22 cellular contexts compared by ENCODE assay signal in genomic region chr21:41683815-41684214, GRCh38.
DNase-seq lines count a peak whose midpoint lies in the region; ATAC-seq, FAIRE-seq and TF ChIP-seq lines count a peak whose summit lies in the region.
"Had no signal": no experiment of that assay in that cellular context is flagged by ENCODE, and none has a peak within 500 bp of the region (broad histone marks: within the 10 kb centered on the region; RNA-seq: fewer than 3 reads in every experiment).

No MANE protein-coding gene starts in this region.

- TF ChIP-seq CTCF in HFFc6 (IDR thresholded peaks at IDR 0.05) (no peak), MCF 10A (IDR thresholded peaks at IDR 0.05; ENCODE audit: unreplicated experiment) (no peak), tibial artery (IDR thresholded peaks at IDR 0.05) (no peak)

- H3K27ac Mint-ChIP-seq in HFFc6 (no peak overlapping the region), MCF 10A (ENCODE audit: low read depth, unreplicated experiment) (peak overlapping the region; percentile 86)
- no peak overlapping the region for H3K27ac Mint-ChIP-seq in activated T-helper 17 cell treated with anti-CD3 and anti-CD28 coated beads, Interleukin-2, amount 50 U/mL, for 72 hours
- H3K27ac Mint-ChIP-seq: naive thymus-derived CD4-positive, alpha-beta T cell; T-helper 1 cell treated with Interleukin-12 subunit alpha and Interleukin-12 subunit beta and Interleukin-4 antibody, amounts not matched to agents 30 μg/mL and 1 μg/mL, for 36 hours had no signal

- H3K27me3 Mint-ChIP-seq in HFFc6 (ENCODE audit: insufficient read depth) (peaks cover 13% of the 10 kb centered on the region; the same call in 1 of the 2 replicates), MCF 10A (ENCODE audit: insufficient read depth, unreplicated experiment) (no peaks in the 10 kb centered on the region)
- H3K27me3 Mint-ChIP-seq in activated T-helper 17 cell treated with anti-CD3 and anti-CD28 coated beads, Interleukin-2, amount 50 U/mL, for 72 hours, result peaks cover 23% of the 10 kb centered on the region

- no TSS peak for BruUV-seq in MCF 10A (replicated peaks; lab: Mats Ljungman, UMichigan)

- CTCF ChIA-PET in MCF 10A (lab: Yijun Ruan, JAX), result interaction anchor here (0.8 to 2.7 kb wide), 6 partner anchors 67 to 94 kb away, joined by 3 to 9 read pairs (median 5); no protein-coding TSS in a partner anchor

- intact Hi-C loops in MCF 10A (cut with micrococcal nuclease), result loop anchor here (2.0 kb wide), 2 partner anchors 43 to 77 kb away; no protein-coding TSS in a partner anchor
- intact Hi-C loops in tibial artery (cut with DNase I; ENCODE audit: low total_unique reads), result no loop called here

- peak overlapping the region; percentile 85; the same call in 1 of the 2 replicates for H3K4me3 Mint-ChIP-seq in HFFc6
- H3K4me3 Mint-ChIP-seq in MCF 10A (ENCODE audit: unreplicated experiment), result peak overlapping the region; percentile 57
- H3K4me3 Mint-ChIP-seq in activated T-helper 17 cell treated with anti-CD3 and anti-CD28 coated beads, Interleukin-2, amount 50 U/mL, for 72 hours, result no peak overlapping the region
- H3K4me3 Mint-ChIP-seq: naive thymus-derived CD4-positive, alpha-beta T cell; T-helper 1 cell treated with Interleukin-12 subunit alpha and Interleukin-12 subunit beta and Interleukin-4 antibody, amounts not matched to agents 30 μg/mL and 1 μg/mL, for 36 hours had no signal

- H3K4me1 Mint-ChIP-seq in HFFc6 (ENCODE audit: low read depth) (peaks cover 35% of the 10 kb centered on the region), MCF 10A (ENCODE audit: insufficient read depth, unreplicated experiment) (peaks cover 48% of the 10 kb centered on the region)
- no peaks in the 10 kb centered on the region for H3K4me1 Mint-ChIP-seq in activated T-helper 17 cell treated with anti-CD3 and anti-CD28 coated beads, Interleukin-2, amount 50 U/mL, for 72 hours

- H3K4me3 ChIP-seq in mesodermal cell (ENCODE audit: extremely low read depth, insufficient read depth, low read length, poor library complexity, severe bottlenecking) (no peak overlapping the region), tibial artery (no peak overlapping the region)
- H3K4me3 ChIP-seq: lung had no signal

- H3K9me3 ChIP-seq in mesodermal cell (ENCODE audit: control insufficient read depth, low read length) (no peaks in the 10 kb centered on the region), tibial artery (no peaks in the 10 kb centered on the region)

- WGBS in mesodermal cell (ENCODE audit: insufficient coverage in 2 of 2), 2 experiments, result 84 to 87% methylated on average over 9 to 10 of the region's 10 CpGs

- DNase-seq in HFFc6 (no peak), MCF 10A (ENCODE audit: unreplicated experiment) (peak; percentile 36), tibial artery (no peak), NCI-H2107 treated with DMSO at 0.1 percent for 48 hours (lab: John Stamatoyannopoulos, UW; ENCODE audit: unreplicated experiment) (no peak), H54 (ENCODE audit: insufficient read length, low spot score) (no peak)
- DNase-seq: activated gamma-delta T cell treated with Interleukin-2 at 50 U/mL for 16 hours; anterior cingulate cortex; DND-41; hippocampal formation; Kasumi-1; naive thymus-derived CD4-positive, alpha-beta T cell; NCI-H1092; NCI-H2081 treated with DMSO at 0.1 percent for 48 hours; NCI-H510A treated with DMSO at 0.1 percent for 48 hours; SIG-M5; stimulated activated CD4-positive, alpha-beta T cell treated with anti-CD3 and anti-CD28 coated beads, Interleukin-4, amount 100 ng/mL, for 24 hours had no signal

- H3K9me3 Mint-ChIP-seq in HFFc6 (no peaks in the 10 kb centered on the region), MCF 10A (ENCODE audit: unreplicated experiment) (no peaks in the 10 kb centered on the region)
- no peaks in the 10 kb centered on the region for H3K9me3 Mint-ChIP-seq in activated T-helper 17 cell treated with anti-CD3 and anti-CD28 coated beads, Interleukin-2, amount 50 U/mL, for 72 hours
- H3K9me3 Mint-ChIP-seq: T-helper 1 cell treated with Interleukin-12 subunit alpha and Interleukin-12 subunit beta and Interleukin-4 antibody, amounts not matched to agents 30 μg/mL and 1 μg/mL, for 36 hours had no signal

- no peak for TF ChIP-seq POLR2A in H54 (IDR thresholded peaks at IDR 0.05; ENCODE audit: low read depth, low read length)

- no peaks in the 10 kb centered on the region for H3K27me3 ChIP-seq in tibial artery

- H3K36me3 Mint-ChIP-seq in HFFc6 (ENCODE audit: low read depth), result no peaks in the 10 kb centered on the region
- no peaks in the 10 kb centered on the region for H3K36me3 Mint-ChIP-seq in MCF 10A (ENCODE audit: insufficient read depth, unreplicated experiment)
- H3K36me3 Mint-ChIP-seq in activated T-helper 17 cell treated with anti-CD3 and anti-CD28 coated beads, Interleukin-2, amount 50 U/mL, for 72 hours (ENCODE audit: low read depth), result no peaks in the 10 kb centered on the region
- H3K36me3 Mint-ChIP-seq: naive thymus-derived CD4-positive, alpha-beta T cell had no signal

- no peak for ATAC-seq in activated T-helper 17 cell treated with anti-CD3 and anti-CD28 coated beads, Interleukin-2, amount 50 U/mL, for 72 hours (replicated peaks)
- ATAC-seq: naive thymus-derived CD4-positive, alpha-beta T cell had no signal

- FAIRE-seq in H54 (lab: Jason Lieb, UNC), result no peak
- FAIRE-seq: small intestine had no signal

- H3K27ac ChIP-seq in mesodermal cell (ENCODE audit: low read depth, low read length, severe bottlenecking) (peak overlapping the region; percentile 75), tibial artery (peak overlapping the region; percentile 57 to 64)
- H3K27ac ChIP-seq: parathyroid adenoma had no signal

- H3K36me3 ChIP-seq in mesodermal cell (ENCODE audit: control insufficient read depth, insufficient read depth, low read length) (no peaks in the 10 kb centered on the region), tibial artery (no peaks in the 10 kb centered on the region)

- POLR2A ChIA-PET in MCF 10A (lab: Yijun Ruan, JAX), result interaction anchor here (0.7 to 3.8 kb wide), 23 partner anchors 23 to 718 kb away, joined by 3 to 54 read pairs (median 7); partner anchors contain the start of gene RIPK4

- H3K4me1 ChIP-seq in mesodermal cell (ENCODE audit: control insufficient read depth, insufficient read depth, low read length, poor library complexity, severe bottlenecking) (peaks cover 26% of the 10 kb centered on the region), tibial artery (peaks cover 0 to 42% (median 20%) of the 10 kb centered on the region in 4 donors)
